1 cellular context compared by ENCODE assay signal in the genomic region with DNA sequence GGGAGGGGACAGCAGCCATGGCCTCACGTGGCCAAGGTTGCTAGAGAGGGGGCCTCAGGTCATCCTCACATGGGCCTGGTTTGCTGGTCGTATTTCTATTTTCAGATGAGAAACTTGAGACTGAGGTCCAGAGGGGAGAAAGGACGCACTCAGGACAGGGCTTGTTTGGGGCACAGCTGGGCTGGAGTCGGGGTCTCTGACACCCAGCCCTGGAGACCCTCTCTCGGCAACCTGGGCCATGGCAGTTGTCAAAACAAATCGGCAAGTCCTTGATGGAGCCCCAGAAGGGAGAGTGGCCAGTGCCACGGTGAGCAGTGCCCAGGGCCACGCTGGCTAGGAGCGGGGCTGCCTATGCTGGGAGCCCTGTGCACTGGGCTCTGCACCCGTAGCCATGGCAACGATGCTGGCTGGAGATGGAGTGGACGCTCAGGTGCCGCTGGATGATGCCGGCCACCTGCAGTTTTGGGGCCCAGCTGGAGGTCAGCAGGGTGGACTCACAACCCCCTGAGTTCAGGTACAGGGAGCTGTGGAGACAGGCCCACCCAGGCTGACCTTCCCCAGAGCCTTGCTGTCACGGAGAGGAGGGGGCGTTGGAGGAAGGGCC.
TF ChIP-seq lines count a peak whose summit lies in the region.

No MANE protein-coding gene starts in this region.

TF ChIP-seq in WTC11, 78 proteins besides CTCF, POLR2A, EP300 and RAD21 (continued from another document):
- TF ChIP-seq, protein P1, sequence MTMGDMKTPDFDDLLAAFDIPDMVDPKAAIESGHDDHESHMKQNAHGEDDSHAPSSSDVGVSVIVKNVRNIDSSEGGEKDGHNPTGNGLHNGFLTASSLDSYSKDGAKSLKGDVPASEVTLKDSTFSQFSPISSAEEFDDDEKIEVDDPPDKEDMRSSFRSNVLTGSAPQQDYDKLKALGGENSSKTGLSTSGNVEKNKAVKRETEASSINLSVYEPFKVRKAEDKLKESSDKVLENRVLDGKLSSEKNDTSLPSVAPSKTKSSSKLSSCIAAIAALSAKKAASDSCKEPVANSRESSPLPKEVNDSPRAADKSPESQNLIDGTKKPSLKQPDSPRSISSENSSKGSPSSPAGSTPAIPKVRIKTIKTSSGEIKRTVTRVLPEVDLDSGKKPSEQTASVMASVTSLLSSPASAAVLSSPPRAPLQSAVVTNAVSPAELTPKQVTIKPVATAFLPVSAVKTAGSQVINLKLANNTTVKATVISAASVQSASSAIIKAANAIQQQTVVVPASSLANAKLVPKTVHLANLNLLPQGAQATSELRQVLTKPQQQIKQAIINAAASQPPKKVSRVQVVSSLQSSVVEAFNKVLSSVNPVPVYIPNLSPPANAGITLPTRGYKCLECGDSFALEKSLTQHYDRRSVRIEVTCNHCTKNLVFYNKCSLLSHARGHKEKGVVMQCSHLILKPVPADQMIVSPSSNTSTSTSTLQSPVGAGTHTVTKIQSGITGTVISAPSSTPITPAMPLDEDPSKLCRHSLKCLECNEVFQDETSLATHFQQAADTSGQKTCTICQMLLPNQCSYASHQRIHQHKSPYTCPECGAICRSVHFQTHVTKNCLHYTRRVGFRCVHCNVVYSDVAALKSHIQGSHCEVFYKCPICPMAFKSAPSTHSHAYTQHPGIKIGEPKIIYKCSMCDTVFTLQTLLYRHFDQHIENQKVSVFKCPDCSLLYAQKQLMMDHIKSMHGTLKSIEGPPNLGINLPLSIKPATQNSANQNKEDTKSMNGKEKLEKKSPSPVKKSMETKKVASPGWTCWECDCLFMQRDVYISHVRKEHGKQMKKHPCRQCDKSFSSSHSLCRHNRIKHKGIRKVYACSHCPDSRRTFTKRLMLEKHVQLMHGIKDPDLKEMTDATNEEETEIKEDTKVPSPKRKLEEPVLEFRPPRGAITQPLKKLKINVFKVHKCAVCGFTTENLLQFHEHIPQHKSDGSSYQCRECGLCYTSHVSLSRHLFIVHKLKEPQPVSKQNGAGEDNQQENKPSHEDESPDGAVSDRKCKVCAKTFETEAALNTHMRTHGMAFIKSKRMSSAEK (CRISPR knock-in tag; IDR thresholded peaks at IDR 0.05; ENCODE audit: borderline replicate concordance) = no peak
- TF ChIP-seq CREM (CRISPR knock-in tag; IDR thresholded peaks at IDR 0.05) (no peak), SMAD3 (CRISPR knock-in tag; IDR thresholded peaks at IDR 0.05; ENCODE audit: borderline replicate concordance) (no peak), JUN (CRISPR knock-in tag; IDR thresholded peaks at IDR 0.05) (no peak), ZNF396 (CRISPR knock-in tag; IDR thresholded peaks at IDR 0.05; ENCODE audit: borderline replicate concordance) (no peak), ZNF317 (CRISPR knock-in tag; IDR thresholded peaks at IDR 0.05; ENCODE audit: borderline replicate concordance, low read depth) (no peak)
- TF ChIP-seq, protein P2, sequence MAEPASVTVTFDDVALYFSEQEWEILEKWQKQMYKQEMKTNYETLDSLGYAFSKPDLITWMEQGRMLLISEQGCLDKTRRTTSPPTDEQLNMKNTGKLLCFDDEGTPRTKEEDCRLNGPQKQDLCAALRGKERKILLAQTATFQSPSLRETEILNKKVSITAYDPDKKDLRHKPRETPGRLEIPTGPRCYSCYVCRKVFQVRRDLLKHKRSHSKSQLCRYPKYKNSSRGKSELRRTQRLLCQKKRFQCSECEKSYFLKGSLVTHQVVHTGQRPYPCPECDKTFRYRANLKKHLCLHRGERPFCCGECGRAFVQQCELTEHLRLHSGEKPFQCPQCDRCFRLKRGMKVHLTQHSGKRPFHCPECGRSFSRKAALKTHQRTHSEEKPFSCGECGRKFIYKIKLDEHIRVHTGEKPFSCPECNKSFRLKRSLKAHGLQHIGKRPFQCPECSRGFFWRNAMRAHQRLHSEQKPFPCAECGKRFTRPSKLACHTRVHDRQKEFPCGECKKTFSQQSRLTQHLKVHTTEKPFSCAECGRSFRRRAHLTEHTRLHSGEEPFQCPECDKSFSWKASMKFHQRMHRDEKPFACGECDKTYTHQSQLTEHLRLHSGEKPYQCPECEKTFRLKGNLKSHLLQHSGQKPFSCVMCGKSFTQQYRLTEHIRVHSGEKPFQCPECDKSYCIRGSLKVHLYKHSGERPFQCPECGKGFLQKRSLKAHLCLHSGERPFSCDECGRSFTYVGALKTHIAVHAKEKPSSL (CRISPR knock-in tag; conservative IDR thresholded peaks at IDR 0.05) = no peak
- TF ChIP-seq, protein P3, sequence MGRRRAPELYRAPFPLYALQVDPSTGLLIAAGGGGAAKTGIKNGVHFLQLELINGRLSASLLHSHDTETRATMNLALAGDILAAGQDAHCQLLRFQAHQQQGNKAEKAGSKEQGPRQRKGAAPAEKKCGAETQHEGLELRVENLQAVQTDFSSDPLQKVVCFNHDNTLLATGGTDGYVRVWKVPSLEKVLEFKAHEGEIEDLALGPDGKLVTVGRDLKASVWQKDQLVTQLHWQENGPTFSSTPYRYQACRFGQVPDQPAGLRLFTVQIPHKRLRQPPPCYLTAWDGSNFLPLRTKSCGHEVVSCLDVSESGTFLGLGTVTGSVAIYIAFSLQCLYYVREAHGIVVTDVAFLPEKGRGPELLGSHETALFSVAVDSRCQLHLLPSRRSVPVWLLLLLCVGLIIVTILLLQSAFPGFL (CRISPR knock-in tag; IDR thresholded peaks at IDR 0.05; ENCODE audit: borderline replicate concordance) = no peak
TF ChIP-seq in WTC11: peak in this region for 0.
